8 cellular contexts compared by ENCODE assay signal in the genomic region with DNA sequence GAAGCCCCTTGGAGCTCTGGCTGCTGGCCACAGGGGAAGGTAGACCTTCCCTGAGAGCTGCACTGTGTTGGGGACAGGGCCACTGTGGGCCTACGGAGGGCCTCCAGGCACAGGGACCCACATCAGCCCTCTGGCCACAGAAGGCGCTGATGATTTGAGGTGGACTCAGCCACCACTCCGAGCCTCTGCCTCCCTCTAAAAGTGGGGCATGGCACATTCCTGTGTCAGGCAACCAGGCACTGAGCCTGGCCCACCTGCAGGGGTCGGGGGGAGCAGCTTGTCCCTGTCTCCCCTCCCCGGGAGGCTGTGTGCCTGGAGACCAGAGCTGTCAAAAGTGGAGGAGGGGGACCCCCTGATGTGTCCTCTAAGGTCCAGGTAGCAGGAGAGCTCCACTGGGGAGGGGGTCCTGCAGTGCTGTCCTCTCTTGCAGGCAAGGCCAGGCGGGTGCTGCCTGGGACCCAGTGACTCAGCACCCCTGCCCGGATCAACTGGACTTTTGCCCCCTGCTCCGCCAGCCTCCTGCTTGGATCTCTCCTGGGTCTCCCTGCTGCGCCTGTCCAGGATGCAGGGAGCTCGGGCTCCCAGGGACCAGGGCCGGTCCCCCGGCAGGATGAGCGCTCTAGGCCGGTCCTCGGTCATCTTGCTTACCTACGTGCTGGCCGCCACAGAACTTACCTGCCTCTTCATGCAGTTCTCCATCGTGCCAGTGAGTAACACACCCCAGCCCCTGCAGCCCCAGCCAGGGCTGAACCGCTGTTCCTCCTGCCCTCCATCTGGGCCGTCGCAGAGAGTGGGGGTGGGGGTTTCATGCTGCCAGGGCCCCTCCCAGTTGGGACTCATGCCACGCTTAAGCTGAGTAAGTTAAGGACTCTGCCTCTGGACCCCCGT. TPM values are rescaled to one million over a fixed set of nuclear protein-coding genes. Genes with fewer than 3 reads are reported as not detected.
DNase-seq lines count a peak whose midpoint lies in the region; ATAC-seq and TF ChIP-seq lines count a peak whose summit lies in the region.

No MANE protein-coding gene starts in this region.

- TF ChIP-seq EP300 in upper lobe of left lung (IDR thresholded peaks at IDR 0.05) = no peak

- no peak overlapping the region for H3K27ac ChIP-seq in cardiac muscle cell
- peak overlapping the region; percentile 87 to 91 for H3K27ac ChIP-seq in liver (ENCODE audit: low read depth in 1 of 2, low read length in 2 of 2)
- peak overlapping the region; percentile 77 to 94 (median 88) for H3K27ac ChIP-seq in upper lobe of left lung

- no peak for TF ChIP-seq CTCF in cardiac muscle cell (IDR thresholded peaks at IDR 0.05; ENCODE audit: low read depth, low read length)
- no peak for TF ChIP-seq CTCF in liver (IDR thresholded peaks at IDR 0.05; ENCODE audit: low read depth, low read length, missing input control)
- TF ChIP-seq CTCF in upper lobe of left lung (IDR thresholded peaks at IDR 0.05) = no peak

- no peak for TF ChIP-seq RAD21 in liver (IDR thresholded peaks at IDR 0.05)

- 34% methylated on average over 23 of the region's 23 CpGs for WGBS in liver
- WGBS in upper lobe of left lung, 2 donors = 87% methylated on average over 9 to 22 of the region's 23 CpGs

- peak overlapping the region; percentile 69 to 72 for H3K9ac ChIP-seq in liver (ENCODE audit: low read depth in 1 of 2, low read length in 2 of 2)

- no peak for ATAC-seq in upper lobe of left lung (ENCODE audit: low FRiP score in 2 of 2)

- H3K4me3 ChIP-seq in cardiac muscle cell = peak overlapping the region; percentile 68
- H3K4me3 ChIP-seq in liver (ENCODE audit: low read depth in 1 of 3, low read length in 3 of 3) = peak overlapping the region; percentile 61 to 82 (median 73)
- peak overlapping the region in 3 of 4 donors; percentile 66 to 74 (median 74) for H3K4me3 ChIP-seq in upper lobe of left lung

- peaks cover 14% of the 10 kb centered on the region for H3K36me3 Mint-ChIP-seq in activated naive CD8-positive, alpha-beta T cell

- intact Hi-C loops in cardiac septum (cut with DNase I) = no loop called here

- TF ChIP-seq POLR2A in upper lobe of left lung (IDR thresholded peaks at IDR 0.05) = no peak

- H3K9me3 Mint-ChIP-seq in activated naive CD8-positive, alpha-beta T cell (ENCODE audit: low read depth) = no peaks in the 10 kb centered on the region

- no peaks in the 10 kb centered on the region for H3K27me3 Mint-ChIP-seq in activated naive CD8-positive, alpha-beta T cell

- H3K4me1 ChIP-seq in cardiac muscle cell (ENCODE audit: low read depth) (peaks cover 4% of the 10 kb centered on the region), liver (ENCODE audit: control insufficient read depth in 4 of 4, insufficient read depth in 4 of 4, low read length in 3 of 4) (peaks cover 8 to 26% (median 14%) of the 10 kb centered on the region in 4 donors), upper lobe of left lung (peaks cover 34 to 55% (median 45%) of the 10 kb centered on the region in 4 donors)

- no peaks in the 10 kb centered on the region for H3K36me3 ChIP-seq in cardiac muscle cell
- H3K36me3 ChIP-seq in liver (ENCODE audit: control insufficient read depth in 4 of 4, insufficient read depth in 3 of 4, low read depth in 1 of 4, low read length in 3 of 4) = no peaks in the 10 kb centered on the region
- no peaks in the 10 kb centered on the region for H3K36me3 ChIP-seq in upper lobe of left lung

- peaks cover 35% of the 10 kb centered on the region for H3K4me1 Mint-ChIP-seq in activated naive CD8-positive, alpha-beta T cell (ENCODE audit: low read depth)

- H3K27me3 ChIP-seq in cardiac muscle cell (peaks cover 6% of the 10 kb centered on the region), liver (ENCODE audit: control insufficient read depth in 4 of 4, insufficient read depth in 4 of 4, low read length in 3 of 4) (no peaks in the 10 kb centered on the region), upper lobe of left lung (no peaks in the 10 kb centered on the region)

- DNase-seq in cardiac muscle cell (ENCODE audit: low read depth in 1 of 2, low spot score in 1 of 2) = no peak
- no peak for DNase-seq in cardiac septum (ENCODE audit: low spot score)
- DNase-seq in upper lobe of left lung = peak in 1 of 2 donors; percentile 64
- DNase-seq in activated CD4-positive, alpha-beta T cell treated with anti-CD3 and anti-CD28 coated beads for 48 hours = no peak
- DNase-seq in Kasumi-1 (lab: John Stamatoyannopoulos, UW) = no peak
- no peak for DNase-seq in NCI-H345 treated with DMSO at 0.1 percent for 48 hours (lab: John Stamatoyannopoulos, UW; ENCODE audit: unreplicated experiment)

- H3K9me3 ChIP-seq in cardiac muscle cell (ENCODE audit: low read depth) = no peaks in the 10 kb centered on the region
- H3K9me3 ChIP-seq in liver (ENCODE audit: control insufficient read depth in 4 of 4, low read length in 3 of 4) = no peaks in the 10 kb centered on the region
- no peaks in the 10 kb centered on the region for H3K9me3 ChIP-seq in upper lobe of left lung

- H3K4me3 Mint-ChIP-seq in activated naive CD8-positive, alpha-beta T cell = peak overlapping the region; percentile 69

- H3K27ac Mint-ChIP-seq in activated naive CD8-positive, alpha-beta T cell = no peak overlapping the region

TF ChIP-seq in liver, 16 proteins besides CTCF, POLR2A, EP300 and RAD21:
- TF ChIP-seq YY1 (IDR thresholded peaks at IDR 0.05) = peak; percentile 63
- peak; percentile 16 to 41 for TF ChIP-seq RXRA (IDR thresholded peaks at IDR 0.05)
- TF ChIP-seq, protein P1, sequence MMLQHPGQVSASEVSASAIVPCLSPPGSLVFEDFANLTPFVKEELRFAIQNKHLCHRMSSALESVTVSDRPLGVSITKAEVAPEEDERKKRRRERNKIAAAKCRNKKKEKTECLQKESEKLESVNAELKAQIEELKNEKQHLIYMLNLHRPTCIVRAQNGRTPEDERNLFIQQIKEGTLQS (IDR thresholded peaks at IDR 0.05) = no peak
- TF ChIP-seq JUND (IDR thresholded peaks at IDR 0.05) = peak in 1 of 2 donors; percentile 50
- peak; percentile 82 to 85 for TF ChIP-seq HNF4A (conservative IDR thresholded peaks at IDR 0.05)
- TF ChIP-seq TAF1 (conservative IDR thresholded peaks at IDR 0.05) = no peak
- TF ChIP-seq FOXA1 (IDR thresholded peaks at IDR 0.05) = no peak
- TF ChIP-seq HNF4G (IDR thresholded peaks at IDR 0.05) = peak; percentile 51
- no peak for TF ChIP-seq MAX (IDR thresholded peaks at IDR 0.05)
- TF ChIP-seq, protein P2, sequence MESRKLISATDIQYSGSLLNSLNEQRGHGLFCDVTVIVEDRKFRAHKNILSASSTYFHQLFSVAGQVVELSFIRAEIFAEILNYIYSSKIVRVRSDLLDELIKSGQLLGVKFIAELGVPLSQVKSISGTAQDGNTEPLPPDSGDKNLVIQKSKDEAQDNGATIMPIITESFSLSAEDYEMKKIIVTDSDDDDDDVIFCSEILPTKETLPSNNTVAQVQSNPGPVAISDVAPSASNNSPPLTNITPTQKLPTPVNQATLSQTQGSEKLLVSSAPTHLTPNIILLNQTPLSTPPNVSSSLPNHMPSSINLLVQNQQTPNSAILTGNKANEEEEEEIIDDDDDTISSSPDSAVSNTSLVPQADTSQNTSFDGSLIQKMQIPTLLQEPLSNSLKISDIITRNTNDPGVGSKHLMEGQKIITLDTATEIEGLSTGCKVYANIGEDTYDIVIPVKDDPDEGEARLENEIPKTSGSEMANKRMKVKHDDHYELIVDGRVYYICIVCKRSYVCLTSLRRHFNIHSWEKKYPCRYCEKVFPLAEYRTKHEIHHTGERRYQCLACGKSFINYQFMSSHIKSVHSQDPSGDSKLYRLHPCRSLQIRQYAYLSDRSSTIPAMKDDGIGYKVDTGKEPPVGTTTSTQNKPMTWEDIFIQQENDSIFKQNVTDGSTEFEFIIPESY (IDR thresholded peaks at IDR 0.05) = no peak
- TF ChIP-seq SP1 (IDR thresholded peaks at IDR 0.05) = peak; percentile 60
- TF ChIP-seq, protein P3, sequence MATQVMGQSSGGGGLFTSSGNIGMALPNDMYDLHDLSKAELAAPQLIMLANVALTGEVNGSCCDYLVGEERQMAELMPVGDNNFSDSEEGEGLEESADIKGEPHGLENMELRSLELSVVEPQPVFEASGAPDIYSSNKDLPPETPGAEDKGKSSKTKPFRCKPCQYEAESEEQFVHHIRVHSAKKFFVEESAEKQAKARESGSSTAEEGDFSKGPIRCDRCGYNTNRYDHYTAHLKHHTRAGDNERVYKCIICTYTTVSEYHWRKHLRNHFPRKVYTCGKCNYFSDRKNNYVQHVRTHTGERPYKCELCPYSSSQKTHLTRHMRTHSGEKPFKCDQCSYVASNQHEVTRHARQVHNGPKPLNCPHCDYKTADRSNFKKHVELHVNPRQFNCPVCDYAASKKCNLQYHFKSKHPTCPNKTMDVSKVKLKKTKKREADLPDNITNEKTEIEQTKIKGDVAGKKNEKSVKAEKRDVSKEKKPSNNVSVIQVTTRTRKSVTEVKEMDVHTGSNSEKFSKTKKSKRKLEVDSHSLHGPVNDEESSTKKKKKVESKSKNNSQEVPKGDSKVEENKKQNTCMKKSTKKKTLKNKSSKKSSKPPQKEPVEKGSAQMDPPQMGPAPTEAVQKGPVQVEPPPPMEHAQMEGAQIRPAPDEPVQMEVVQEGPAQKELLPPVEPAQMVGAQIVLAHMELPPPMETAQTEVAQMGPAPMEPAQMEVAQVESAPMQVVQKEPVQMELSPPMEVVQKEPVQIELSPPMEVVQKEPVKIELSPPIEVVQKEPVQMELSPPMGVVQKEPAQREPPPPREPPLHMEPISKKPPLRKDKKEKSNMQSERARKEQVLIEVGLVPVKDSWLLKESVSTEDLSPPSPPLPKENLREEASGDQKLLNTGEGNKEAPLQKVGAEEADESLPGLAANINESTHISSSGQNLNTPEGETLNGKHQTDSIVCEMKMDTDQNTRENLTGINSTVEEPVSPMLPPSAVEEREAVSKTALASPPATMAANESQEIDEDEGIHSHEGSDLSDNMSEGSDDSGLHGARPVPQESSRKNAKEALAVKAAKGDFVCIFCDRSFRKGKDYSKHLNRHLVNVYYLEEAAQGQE (IDR thresholded peaks at IDR 0.05) = peak; percentile 66
- TF ChIP-seq FOXA2 (IDR thresholded peaks at IDR 0.05) = no peak

RNA-seq across cellular contexts. Expression of gene CDKN1C, which starts 17.5 kb away (rescaled TPM):
- total RNA-seq in cardiac muscle cell (108 and 127 TPM in 2 replicates), cardiac septum (11.5 TPM), liver (10 to 100 TPM in 1 of 2 donors, 1 to 10 TPM in 1; 2.6 to 10.2 TPM), upper lobe of left lung (10 to 100 TPM; 23.4 to 71.9 (median 33.6) TPM)
- polyA plus RNA-seq in cardiac muscle cell (64.6 and 96.7 TPM in 2 replicates), liver (1 to 10 TPM; 2.7 to 4.3 TPM)

RNA-seq across cellular contexts. Expression of gene PHLDA2, which starts 26.2 kb away (rescaled TPM):
- 1.1 TPM in 1 of 2 replicates, not detected in the other for total RNA-seq in cardiac muscle cell
- polyA plus RNA-seq in cardiac muscle cell = 0.73 and 3.8 TPM in 2 replicates
- total RNA-seq in cardiac septum = 2.1 TPM
- under 1 TPM in 1 of 2 donors, not detected in 1; 0.23 TPM for total RNA-seq in liver
- 1 to 10 TPM in 1 of 2 donors, under 1 TPM in 1; 0.99 to 1.4 TPM for polyA plus RNA-seq in liver
- 10 to 100 TPM in 4 of 6 donors, 1 to 10 TPM in 1, not detected in 1; 8.6 to 38.9 (median 21.0) TPM for total RNA-seq in upper lobe of left lung
